10 cellular contexts compared by ENCODE assay signal in the genomic region with DNA sequence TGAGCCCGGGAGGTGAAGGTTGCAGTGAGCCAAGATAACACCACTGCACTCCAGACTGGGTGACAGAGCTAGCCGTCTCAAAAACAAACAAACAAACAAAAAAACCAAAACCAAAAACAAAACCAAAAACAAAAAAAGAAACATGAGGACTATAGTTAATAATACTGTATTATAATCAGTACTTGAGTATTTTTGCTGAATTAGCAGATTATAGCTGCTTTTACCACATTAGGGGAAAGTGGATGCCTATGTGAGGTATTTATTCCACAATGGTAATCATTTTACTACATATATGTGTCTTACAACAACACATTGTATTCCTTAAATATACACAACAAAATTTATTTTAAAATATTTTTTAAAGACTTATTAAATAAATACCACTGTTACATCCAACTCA.
"Had no signal": no experiment of that assay in that cellular context is flagged by ENCODE, and none has a peak within 500 bp of the region (broad histone marks: within the 10 kb centered on the region; RNA-seq: fewer than 3 reads in every experiment).

No MANE protein-coding gene starts in this region.

- H3K9me3 Mint-ChIP-seq: HFFc6 had no signal

- H3K4me3 Mint-ChIP-seq: HFFc6 had no signal

- H3K27ac ChIP-seq: GM23248, HL-60, KMS-11 had no signal

- H3K4me3 ChIP-seq: GM23248, HAP-1 had no signal

- H3K9ac ChIP-seq: GM23248, KMS-11 had no signal

- H2AFZ ChIP-seq: GM23248 had no signal

- ATAC-seq: HCT116 had no signal

- H3K36me3 ChIP-seq: HAP-1 had no signal

- FAIRE-seq: H54 had no signal

- H3K27ac Mint-ChIP-seq: HFFc6 had no signal

- DNase-seq: GM23248, GOT3, HFFc6, Karpas-422, KBM-7 had no signal

- H3K9me3 ChIP-seq: HAP-1 had no signal

- H3K4me2 ChIP-seq: KMS-11 had no signal
